ENCODE assay signal across 1 cellular context in the genomic region with DNA sequence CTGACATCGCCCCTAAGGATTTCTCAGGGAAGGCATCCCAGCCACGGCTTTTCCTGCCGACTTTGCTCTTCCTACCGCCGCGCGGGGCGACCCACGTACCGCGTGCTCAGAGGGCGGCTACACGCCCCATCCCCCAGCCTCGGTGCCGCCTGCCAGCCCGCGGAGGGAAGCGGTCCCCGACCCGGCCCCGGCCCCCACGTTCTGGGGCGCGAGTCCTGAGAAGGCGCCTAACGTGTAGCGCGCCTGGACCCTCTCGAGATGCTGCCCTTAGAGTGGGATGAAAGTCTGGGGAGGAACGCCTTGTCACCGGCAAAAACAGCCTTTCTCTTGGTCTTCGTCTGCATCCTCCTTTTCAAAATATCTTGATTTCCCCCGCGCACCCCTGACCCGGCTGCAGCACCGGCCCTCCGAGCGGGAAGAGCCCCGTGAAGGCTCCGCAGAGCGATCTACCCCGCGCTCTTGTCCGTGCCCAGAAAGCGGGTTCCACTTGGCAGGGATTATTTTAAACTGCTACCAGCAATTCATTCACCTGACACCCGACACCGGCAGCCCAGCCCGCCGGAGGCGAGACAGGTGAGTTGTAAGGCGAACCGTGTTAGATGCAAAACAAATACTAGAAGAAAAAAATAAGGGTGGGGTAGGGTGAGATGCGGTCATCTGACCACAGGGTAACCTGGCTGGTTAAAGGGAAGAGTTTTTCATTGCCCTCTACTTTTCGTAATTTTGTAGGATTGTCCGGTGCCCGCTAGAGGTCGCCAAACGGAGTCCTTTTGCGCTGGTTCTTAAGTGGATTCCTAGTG.
TF ChIP-seq lines count a peak whose summit lies in the region.

No MANE protein-coding gene starts in this region.

TF ChIP-seq in HepG2, 621 proteins besides CTCF, POLR2A, EP300 and RAD21 (continued from another document and continues in another):
- TF ChIP-seq, protein P1, sequence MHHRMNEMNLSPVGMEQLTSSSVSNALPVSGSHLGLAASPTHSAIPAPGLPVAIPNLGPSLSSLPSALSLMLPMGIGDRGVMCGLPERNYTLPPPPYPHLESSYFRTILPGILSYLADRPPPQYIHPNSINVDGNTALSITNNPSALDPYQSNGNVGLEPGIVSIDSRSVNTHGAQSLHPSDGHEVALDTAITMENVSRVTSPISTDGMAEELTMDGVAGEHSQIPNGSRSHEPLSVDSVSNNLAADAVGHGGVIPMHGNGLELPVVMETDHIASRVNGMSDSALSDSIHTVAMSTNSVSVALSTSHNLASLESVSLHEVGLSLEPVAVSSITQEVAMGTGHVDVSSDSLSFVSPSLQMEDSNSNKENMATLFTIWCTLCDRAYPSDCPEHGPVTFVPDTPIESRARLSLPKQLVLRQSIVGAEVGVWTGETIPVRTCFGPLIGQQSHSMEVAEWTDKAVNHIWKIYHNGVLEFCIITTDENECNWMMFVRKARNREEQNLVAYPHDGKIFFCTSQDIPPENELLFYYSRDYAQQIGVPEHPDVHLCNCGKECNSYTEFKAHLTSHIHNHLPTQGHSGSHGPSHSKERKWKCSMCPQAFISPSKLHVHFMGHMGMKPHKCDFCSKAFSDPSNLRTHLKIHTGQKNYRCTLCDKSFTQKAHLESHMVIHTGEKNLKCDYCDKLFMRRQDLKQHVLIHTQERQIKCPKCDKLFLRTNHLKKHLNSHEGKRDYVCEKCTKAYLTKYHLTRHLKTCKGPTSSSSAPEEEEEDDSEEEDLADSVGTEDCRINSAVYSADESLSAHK (CRISPR knock-in tag; IDR thresholded peaks at IDR 0.05; ENCODE audit: borderline replicate concordance), result no peak
- TF ChIP-seq, protein P2, sequence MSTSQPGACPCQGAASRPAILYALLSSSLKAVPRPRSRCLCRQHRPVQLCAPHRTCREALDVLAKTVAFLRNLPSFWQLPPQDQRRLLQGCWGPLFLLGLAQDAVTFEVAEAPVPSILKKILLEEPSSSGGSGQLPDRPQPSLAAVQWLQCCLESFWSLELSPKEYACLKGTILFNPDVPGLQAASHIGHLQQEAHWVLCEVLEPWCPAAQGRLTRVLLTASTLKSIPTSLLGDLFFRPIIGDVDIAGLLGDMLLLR (CRISPR knock-in tag; IDR thresholded peaks at IDR 0.05), result no peak
- TF ChIP-seq DPF2 (CRISPR knock-in tag; IDR thresholded peaks at IDR 0.05; ENCODE audit: borderline replicate concordance, low read depth) (no peak), CBX1 (IDR thresholded peaks at IDR 0.05; ENCODE audit: low read depth) (no peak), ZNF101 (CRISPR knock-in tag; IDR thresholded peaks at IDR 0.05; ENCODE audit: borderline replicate concordance, low read depth) (no peak), ATRX (CRISPR knock-in tag; IDR thresholded peaks at IDR 0.05; ENCODE audit: borderline replicate concordance) (no peak), ZFYVE20 (CRISPR knock-in tag; IDR thresholded peaks at IDR 0.05; ENCODE audit: borderline replicate concordance, low read depth) (no peak), ARNT (IDR thresholded peaks at IDR 0.05) (no peak), ZNF737 (CRISPR knock-in tag; IDR thresholded peaks at IDR 0.05; ENCODE audit: borderline replicate concordance) (no peak), ZNF484 (CRISPR knock-in tag; IDR thresholded peaks at IDR 0.05; ENCODE audit: borderline replicate concordance, low read depth) (no peak), ZNF562 (CRISPR knock-in tag; IDR thresholded peaks at IDR 0.05; ENCODE audit: borderline replicate concordance) (no peak), TCF7 (IDR thresholded peaks at IDR 0.05; ENCODE audit: low read depth) (no peak), ZFP36L1 (CRISPR knock-in tag; IDR thresholded peaks at IDR 0.05) (no peak), ZNF749 (CRISPR knock-in tag; IDR thresholded peaks at IDR 0.05; ENCODE audit: borderline replicate concordance) (peak; percentile 21; the same call in 1 of the 2 replicates), RBM22 (optimal IDR thresholded peaks at IDR 0.05; ENCODE audit: low read length) (no peak), RFXAP (CRISPR knock-in tag; IDR thresholded peaks at IDR 0.05; ENCODE audit: borderline replicate concordance) (no peak), ZNF234 (CRISPR knock-in tag; conservative IDR thresholded peaks at IDR 0.05) (0 out of 2 replicates have a peak, but pooled peaks have one; percentile 20), PITX1 (CRISPR knock-in tag; IDR thresholded peaks at IDR 0.05) (no peak), ATAD3A (CRISPR knock-in tag; IDR thresholded peaks at IDR 0.05) (no peak), NFKB2 (CRISPR knock-in tag; IDR thresholded peaks at IDR 0.05; ENCODE audit: borderline replicate concordance) (peak; percentile 79; the same call in 1 of the 2 replicates), PHF8 (CRISPR knock-in tag; IDR thresholded peaks at IDR 0.05) (peak; percentile 46; the same call in 1 of the 2 replicates), JDP2 (CRISPR knock-in tag; IDR thresholded peaks at IDR 0.05; ENCODE audit: borderline replicate concordance) (no peak), ZNF460 (CRISPR knock-in tag; IDR thresholded peaks at IDR 0.05; ENCODE audit: borderline replicate concordance) (no peak), ZNF614 (CRISPR knock-in tag; IDR thresholded peaks at IDR 0.05; ENCODE audit: borderline replicate concordance) (no peak; the same call in 1 of the 2 replicates), ZNF768 (CRISPR knock-in tag; IDR thresholded peaks at IDR 0.05) (no peak), FIP1L1 (IDR thresholded peaks at IDR 0.05; ENCODE audit: borderline replicate concordance, insufficient read depth, low read depth, low read length) (no peak), GATA4 (IDR thresholded peaks at IDR 0.05; ENCODE audit: borderline replicate concordance, low read depth) (no peak), SCMH1 (CRISPR knock-in tag; IDR thresholded peaks at IDR 0.05; ENCODE audit: borderline replicate concordance) (no peak), ZNF432 (CRISPR knock-in tag; IDR thresholded peaks at IDR 0.05; ENCODE audit: borderline replicate concordance) (no peak), GATAD1 (CRISPR knock-in tag; IDR thresholded peaks at IDR 0.05) (no peak), ZNF530 (CRISPR knock-in tag; IDR thresholded peaks at IDR 0.05; ENCODE audit: low read depth) (no peak), ZNF121 (CRISPR knock-in tag; IDR thresholded peaks at IDR 0.05) (peak; percentile 47; the same call in 1 of the 2 replicates)
- TF ChIP-seq, protein P3, sequence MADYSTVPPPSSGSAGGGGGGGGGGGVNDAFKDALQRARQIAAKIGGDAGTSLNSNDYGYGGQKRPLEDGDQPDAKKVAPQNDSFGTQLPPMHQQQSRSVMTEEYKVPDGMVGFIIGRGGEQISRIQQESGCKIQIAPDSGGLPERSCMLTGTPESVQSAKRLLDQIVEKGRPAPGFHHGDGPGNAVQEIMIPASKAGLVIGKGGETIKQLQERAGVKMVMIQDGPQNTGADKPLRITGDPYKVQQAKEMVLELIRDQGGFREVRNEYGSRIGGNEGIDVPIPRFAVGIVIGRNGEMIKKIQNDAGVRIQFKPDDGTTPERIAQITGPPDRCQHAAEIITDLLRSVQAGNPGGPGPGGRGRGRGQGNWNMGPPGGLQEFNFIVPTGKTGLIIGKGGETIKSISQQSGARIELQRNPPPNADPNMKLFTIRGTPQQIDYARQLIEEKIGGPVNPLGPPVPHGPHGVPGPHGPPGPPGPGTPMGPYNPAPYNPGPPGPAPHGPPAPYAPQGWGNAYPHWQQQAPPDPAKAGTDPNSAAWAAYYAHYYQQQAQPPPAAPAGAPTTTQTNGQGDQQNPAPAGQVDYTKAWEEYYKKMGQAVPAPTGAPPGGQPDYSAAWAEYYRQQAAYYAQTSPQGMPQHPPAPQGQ (CRISPR knock-in tag; IDR thresholded peaks at IDR 0.05; ENCODE audit: borderline replicate concordance), result no peak
- TF ChIP-seq, protein P4, sequence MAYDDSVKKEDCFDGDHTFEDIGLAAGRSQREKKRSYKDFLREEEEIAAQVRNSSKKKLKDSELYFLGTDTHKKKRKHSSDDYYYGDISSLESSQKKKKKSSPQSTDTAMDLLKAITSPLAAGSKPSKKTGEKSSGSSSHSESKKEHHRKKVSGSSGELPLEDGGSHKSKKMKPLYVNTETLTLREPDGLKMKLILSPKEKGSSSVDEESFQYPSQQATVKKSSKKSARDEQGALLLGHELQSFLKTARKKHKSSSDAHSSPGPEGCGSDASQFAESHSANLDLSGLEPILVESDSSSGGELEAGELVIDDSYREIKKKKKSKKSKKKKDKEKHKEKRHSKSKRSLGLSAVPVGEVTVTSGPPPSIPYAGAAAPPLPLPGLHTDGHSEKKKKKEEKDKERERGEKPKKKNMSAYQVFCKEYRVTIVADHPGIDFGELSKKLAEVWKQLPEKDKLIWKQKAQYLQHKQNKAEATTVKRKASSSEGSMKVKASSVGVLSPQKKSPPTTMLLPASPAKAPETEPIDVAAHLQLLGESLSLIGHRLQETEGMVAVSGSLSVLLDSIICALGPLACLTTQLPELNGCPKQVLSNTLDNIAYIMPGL (CRISPR knock-in tag; IDR thresholded peaks at IDR 0.05; ENCODE audit: borderline replicate concordance in 1 of 2, low read depth in 1 of 2), result peak; percentile 66 to 71; a peak in 3 of 4 replicates
- TF ChIP-seq, protein P5, sequence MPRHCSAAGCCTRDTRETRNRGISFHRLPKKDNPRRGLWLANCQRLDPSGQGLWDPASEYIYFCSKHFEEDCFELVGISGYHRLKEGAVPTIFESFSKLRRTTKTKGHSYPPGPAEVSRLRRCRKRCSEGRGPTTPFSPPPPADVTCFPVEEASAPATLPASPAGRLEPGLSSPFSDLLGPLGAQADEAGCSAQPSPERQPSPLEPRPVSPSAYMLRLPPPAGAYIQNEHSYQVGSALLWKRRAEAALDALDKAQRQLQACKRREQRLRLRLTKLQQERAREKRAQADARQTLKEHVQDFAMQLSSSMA (CRISPR knock-in tag; IDR thresholded peaks at IDR 0.05), result peak; percentile 8; the same call in 1 of the 2 replicates
- TF ChIP-seq, protein P6, sequence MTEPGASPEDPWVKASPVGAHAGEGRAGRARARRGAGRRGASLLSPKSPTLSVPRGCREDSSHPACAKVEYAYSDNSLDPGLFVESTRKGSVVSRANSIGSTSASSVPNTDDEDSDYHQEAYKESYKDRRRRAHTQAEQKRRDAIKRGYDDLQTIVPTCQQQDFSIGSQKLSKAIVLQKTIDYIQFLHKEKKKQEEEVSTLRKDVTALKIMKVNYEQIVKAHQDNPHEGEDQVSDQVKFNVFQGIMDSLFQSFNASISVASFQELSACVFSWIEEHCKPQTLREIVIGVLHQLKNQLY (CRISPR knock-in tag; IDR thresholded peaks at IDR 0.05), result no peak
- TF ChIP-seq, protein P7, sequence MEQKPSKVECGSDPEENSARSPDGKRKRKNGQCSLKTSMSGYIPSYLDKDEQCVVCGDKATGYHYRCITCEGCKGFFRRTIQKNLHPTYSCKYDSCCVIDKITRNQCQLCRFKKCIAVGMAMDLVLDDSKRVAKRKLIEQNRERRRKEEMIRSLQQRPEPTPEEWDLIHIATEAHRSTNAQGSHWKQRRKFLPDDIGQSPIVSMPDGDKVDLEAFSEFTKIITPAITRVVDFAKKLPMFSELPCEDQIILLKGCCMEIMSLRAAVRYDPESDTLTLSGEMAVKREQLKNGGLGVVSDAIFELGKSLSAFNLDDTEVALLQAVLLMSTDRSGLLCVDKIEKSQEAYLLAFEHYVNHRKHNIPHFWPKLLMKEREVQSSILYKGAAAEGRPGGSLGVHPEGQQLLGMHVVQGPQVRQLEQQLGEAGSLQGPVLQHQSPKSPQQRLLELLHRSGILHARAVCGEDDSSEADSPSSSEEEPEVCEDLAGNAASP (CRISPR knock-in tag; IDR thresholded peaks at IDR 0.05; ENCODE audit: borderline replicate concordance), result peak; percentile 83
- TF ChIP-seq, protein P8, sequence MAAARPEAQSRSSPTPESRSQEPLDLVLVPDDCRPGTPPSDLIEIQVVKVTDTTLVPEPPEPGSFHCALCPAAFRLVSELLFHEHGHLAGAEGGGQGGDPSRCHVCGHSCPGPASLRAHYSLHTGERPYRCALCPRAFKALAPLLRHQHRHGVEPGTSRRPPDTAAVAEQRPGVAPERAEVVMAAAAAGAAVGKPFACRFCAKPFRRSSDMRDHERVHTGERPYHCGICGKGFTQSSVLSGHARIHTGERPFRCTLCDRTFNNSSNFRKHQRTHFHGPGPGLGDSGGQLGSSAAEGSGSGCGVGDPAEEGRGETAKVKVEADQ (CRISPR knock-in tag; IDR thresholded peaks at IDR 0.05; ENCODE audit: borderline replicate concordance), result 0 out of 2 replicates have a peak, but pooled peaks have one; percentile 65
- TF ChIP-seq, protein P9, sequence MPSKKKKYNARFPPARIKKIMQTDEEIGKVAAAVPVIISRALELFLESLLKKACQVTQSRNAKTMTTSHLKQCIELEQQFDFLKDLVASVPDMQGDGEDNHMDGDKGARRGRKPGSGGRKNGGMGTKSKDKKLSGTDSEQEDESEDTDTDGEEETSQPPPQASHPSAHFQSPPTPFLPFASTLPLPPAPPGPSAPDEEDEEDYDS (CRISPR knock-in tag; IDR thresholded peaks at IDR 0.05), result peak; percentile 16; the same call in 1 of the 2 replicates
- TF ChIP-seq, protein P10, sequence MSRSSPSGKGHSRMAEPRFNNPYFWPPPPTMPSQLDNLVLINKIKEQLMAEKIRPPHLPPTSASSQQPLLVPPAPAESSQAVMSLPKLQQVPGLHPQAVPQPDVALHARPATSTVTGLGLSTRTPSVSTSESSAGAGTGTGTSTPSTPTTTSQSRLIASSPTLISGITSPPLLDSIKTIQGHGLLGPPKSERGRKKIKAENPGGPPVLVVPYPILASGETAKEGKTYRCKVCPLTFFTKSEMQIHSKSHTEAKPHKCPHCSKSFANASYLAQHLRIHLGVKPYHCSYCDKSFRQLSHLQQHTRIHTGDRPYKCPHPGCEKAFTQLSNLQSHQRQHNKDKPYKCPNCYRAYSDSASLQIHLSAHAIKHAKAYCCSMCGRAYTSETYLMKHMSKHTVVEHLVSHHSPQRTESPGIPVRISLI (CRISPR knock-in tag; IDR thresholded peaks at IDR 0.05; ENCODE audit: borderline replicate concordance), result peak; percentile 80
- TF ChIP-seq, protein P11, sequence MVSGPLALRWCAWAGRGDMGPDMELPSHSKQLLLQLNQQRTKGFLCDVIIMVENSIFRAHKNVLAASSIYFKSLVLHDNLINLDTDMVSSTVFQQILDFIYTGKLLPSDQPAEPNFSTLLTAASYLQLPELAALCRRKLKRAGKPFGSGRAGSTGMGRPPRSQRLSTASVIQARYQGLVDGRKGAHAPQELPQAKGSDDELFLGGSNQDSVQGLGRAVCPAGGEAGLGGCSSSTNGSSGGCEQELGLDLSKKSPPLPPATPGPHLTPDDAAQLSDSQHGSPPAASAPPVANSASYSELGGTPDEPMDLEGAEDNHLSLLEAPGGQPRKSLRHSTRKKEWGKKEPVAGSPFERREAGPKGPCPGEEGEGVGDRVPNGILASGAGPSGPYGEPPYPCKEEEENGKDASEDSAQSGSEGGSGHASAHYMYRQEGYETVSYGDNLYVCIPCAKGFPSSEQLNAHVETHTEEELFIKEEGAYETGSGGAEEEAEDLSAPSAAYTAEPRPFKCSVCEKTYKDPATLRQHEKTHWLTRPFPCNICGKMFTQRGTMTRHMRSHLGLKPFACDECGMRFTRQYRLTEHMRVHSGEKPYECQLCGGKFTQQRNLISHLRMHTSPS (CRISPR knock-in tag; IDR thresholded peaks at IDR 0.05; ENCODE audit: low read depth), result no peak; the same call in 1 of the 2 replicates
- TF ChIP-seq, protein P12, sequence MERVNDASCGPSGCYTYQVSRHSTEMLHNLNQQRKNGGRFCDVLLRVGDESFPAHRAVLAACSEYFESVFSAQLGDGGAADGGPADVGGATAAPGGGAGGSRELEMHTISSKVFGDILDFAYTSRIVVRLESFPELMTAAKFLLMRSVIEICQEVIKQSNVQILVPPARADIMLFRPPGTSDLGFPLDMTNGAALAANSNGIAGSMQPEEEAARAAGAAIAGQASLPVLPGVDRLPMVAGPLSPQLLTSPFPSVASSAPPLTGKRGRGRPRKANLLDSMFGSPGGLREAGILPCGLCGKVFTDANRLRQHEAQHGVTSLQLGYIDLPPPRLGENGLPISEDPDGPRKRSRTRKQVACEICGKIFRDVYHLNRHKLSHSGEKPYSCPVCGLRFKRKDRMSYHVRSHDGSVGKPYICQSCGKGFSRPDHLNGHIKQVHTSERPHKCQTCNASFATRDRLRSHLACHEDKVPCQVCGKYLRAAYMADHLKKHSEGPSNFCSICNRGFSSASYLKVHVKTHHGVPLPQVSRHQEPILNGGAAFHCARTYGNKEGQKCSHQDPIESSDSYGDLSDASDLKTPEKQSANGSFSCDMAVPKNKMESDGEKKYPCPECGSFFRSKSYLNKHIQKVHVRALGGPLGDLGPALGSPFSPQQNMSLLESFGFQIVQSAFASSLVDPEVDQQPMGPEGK (CRISPR knock-in tag; IDR thresholded peaks at IDR 0.05), result no peak
